ENCODE assay signal across 2 cellular contexts in the genomic region with DNA sequence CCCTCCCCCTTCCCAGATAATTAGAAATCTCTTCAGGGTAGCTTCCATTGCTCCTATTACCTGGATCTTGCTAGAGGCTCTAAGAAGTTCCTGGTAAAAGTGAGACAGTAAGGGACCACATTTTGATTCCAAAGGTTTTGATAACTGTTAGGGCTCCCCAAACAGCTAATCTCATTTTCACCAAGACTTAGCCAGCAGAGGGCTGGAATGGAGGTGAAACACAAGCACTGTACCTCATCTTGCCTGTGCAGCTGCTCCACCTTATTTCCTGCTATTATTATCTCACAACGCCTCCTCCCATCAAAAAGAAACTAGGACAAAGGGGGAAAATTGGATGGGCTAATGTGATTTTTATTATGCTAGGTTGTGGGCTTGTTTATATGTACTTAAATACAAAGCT.
TF ChIP-seq lines count a peak whose summit lies in the region.

No MANE protein-coding gene starts in this region.

TF ChIP-seq in SK-N-SH, 30 proteins besides CTCF, POLR2A, EP300 and RAD21 (continued from another document):
- no peak for TF ChIP-seq RCOR1 (IDR thresholded peaks at IDR 0.05; ENCODE audit: low read length)
- TF ChIP-seq CHD2 (IDR thresholded peaks at IDR 0.05; ENCODE audit: low read length, partially characterized antibody), result no peak
- no peak for TF ChIP-seq MXI1 (IDR thresholded peaks at IDR 0.05; ENCODE audit: low read depth, low read length)
- TF ChIP-seq NFIC (IDR thresholded peaks at IDR 0.05; ENCODE audit: borderline replicate concordance), result no peak
- TF ChIP-seq TAF1 (IDR thresholded peaks at IDR 0.05; ENCODE audit: borderline replicate concordance, low read depth, low read length), result no peak
- no peak for TF ChIP-seq SIN3A (IDR thresholded peaks at IDR 0.05; ENCODE audit: borderline replicate concordance, low read depth, low read length)
- TF ChIP-seq, protein P1, sequence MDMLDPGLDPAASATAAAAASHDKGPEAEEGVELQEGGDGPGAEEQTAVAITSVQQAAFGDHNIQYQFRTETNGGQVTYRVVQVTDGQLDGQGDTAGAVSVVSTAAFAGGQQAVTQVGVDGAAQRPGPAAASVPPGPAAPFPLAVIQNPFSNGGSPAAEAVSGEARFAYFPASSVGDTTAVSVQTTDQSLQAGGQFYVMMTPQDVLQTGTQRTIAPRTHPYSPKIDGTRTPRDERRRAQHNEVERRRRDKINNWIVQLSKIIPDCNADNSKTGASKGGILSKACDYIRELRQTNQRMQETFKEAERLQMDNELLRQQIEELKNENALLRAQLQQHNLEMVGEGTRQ (IDR thresholded peaks at IDR 0.05; ENCODE audit: borderline replicate concordance, low read depth, low read length), result no peak

TF ChIP-seq in SK-N-SH treated with all-trans-retinoic acid at 6 μM for 48 hours, 23 proteins besides CTCF, POLR2A, EP300 and RAD21 (continued from another document):
- TF ChIP-seq, protein P2, sequence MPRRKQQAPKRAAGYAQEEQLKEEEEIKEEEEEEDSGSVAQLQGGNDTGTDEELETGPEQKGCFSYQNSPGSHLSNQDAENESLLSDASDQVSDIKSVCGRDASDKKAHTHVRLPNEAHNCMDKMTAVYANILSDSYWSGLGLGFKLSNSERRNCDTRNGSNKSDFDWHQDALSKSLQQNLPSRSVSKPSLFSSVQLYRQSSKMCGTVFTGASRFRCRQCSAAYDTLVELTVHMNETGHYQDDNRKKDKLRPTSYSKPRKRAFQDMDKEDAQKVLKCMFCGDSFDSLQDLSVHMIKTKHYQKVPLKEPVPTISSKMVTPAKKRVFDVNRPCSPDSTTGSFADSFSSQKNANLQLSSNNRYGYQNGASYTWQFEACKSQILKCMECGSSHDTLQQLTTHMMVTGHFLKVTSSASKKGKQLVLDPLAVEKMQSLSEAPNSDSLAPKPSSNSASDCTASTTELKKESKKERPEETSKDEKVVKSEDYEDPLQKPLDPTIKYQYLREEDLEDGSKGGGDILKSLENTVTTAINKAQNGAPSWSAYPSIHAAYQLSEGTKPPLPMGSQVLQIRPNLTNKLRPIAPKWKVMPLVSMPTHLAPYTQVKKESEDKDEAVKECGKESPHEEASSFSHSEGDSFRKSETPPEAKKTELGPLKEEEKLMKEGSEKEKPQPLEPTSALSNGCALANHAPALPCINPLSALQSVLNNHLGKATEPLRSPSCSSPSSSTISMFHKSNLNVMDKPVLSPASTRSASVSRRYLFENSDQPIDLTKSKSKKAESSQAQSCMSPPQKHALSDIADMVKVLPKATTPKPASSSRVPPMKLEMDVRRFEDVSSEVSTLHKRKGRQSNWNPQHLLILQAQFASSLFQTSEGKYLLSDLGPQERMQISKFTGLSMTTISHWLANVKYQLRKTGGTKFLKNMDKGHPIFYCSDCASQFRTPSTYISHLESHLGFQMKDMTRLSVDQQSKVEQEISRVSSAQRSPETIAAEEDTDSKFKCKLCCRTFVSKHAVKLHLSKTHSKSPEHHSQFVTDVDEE (CRISPR knock-in tag; IDR thresholded peaks at IDR 0.05), result no peak
- TF ChIP-seq GLIS3 (CRISPR knock-in tag; IDR thresholded peaks at IDR 0.05) (no peak), ZNF565 (CRISPR knock-in tag; conservative IDR thresholded peaks at IDR 0.05; ENCODE audit: low read depth) (no peak), RARB (CRISPR knock-in tag; IDR thresholded peaks at IDR 0.05) (no peak), ZFP3 (CRISPR knock-in tag; IDR thresholded peaks at IDR 0.05) (no peak), ZNF8 (CRISPR knock-in tag; IDR thresholded peaks at IDR 0.05) (no peak), PPARA (CRISPR knock-in tag; IDR thresholded peaks at IDR 0.05; ENCODE audit: borderline replicate concordance) (no peak), ZNF70 (CRISPR knock-in tag; IDR thresholded peaks at IDR 0.05) (no peak), ISL1 (CRISPR knock-in tag; IDR thresholded peaks at IDR 0.05) (no peak), ZC3H10 (CRISPR knock-in tag; IDR thresholded peaks at IDR 0.05) (no peak)
- TF ChIP-seq, protein P3, sequence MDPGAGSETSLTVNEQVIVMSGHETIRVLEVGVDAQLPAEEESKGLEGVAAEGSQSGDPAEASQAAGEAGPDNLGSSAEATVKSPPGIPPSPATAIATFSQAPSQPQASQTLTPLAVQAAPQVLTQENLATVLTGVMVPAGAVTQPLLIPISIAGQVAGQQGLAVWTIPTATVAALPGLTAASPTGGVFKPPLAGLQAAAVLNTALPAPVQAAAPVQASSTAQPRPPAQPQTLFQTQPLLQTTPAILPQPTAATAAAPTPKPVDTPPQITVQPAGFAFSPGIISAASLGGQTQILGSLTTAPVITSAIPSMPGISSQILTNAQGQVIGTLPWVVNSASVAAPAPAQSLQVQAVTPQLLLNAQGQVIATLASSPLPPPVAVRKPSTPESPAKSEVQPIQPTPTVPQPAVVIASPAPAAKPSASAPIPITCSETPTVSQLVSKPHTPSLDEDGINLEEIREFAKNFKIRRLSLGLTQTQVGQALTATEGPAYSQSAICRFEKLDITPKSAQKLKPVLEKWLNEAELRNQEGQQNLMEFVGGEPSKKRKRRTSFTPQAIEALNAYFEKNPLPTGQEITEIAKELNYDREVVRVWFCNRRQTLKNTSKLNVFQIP (CRISPR knock-in tag; IDR thresholded peaks at IDR 0.05; ENCODE audit: borderline replicate concordance, low read depth), result no peak
- TF ChIP-seq, protein P4, sequence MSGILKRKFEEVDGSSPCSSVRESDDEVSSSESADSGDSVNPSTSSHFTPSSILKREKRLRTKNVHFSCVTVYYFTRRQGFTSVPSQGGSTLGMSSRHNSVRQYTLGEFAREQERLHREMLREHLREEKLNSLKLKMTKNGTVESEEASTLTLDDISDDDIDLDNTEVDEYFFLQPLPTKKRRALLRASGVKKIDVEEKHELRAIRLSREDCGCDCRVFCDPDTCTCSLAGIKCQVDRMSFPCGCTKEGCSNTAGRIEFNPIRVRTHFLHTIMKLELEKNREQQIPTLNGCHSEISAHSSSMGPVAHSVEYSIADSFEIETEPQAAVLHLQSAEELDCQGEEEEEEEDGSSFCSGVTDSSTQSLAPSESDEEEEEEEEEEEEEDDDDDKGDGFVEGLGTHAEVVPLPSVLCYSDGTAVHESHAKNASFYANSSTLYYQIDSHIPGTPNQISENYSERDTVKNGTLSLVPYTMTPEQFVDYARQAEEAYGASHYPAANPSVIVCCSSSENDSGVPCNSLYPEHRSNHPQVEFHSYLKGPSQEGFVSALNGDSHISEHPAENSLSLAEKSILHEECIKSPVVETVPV (CRISPR knock-in tag; IDR thresholded peaks at IDR 0.05), result no peak
